Comparison of ENCODE assay signal across 1 cellular context in genomic region chr20:40689100-40689942, GRCh38.
TF ChIP-seq lines count a peak whose summit lies in the region.

MAFB (minus strand) TSS chr20:40689236; CDS start chr20:40688850, 386 bp downstream.

TF ChIP-seq in HepG2, 621 proteins besides CTCF, POLR2A, EP300 and RAD21 (continued from another document and continues in another):
- TF ChIP-seq ZBTB33 (CRISPR knock-in tag; IDR thresholded peaks at IDR 0.05) (no peak), JUND (CRISPR knock-in tag; IDR thresholded peaks at IDR 0.05) (0 out of 2 replicates have a peak, but pooled peaks have one; percentile 3), HBP1 (CRISPR knock-in tag; IDR thresholded peaks at IDR 0.05; ENCODE audit: low read depth) (no peak), ZNF597 (CRISPR knock-in tag; IDR thresholded peaks at IDR 0.05) (0 out of 2 replicates have a peak, but pooled peaks have one; percentile 48), ZBTB25 (CRISPR knock-in tag; IDR thresholded peaks at IDR 0.05) (no peak), ATF3 (CRISPR knock-in tag; IDR thresholded peaks at IDR 0.05) (no peak), ZKSCAN5 (CRISPR knock-in tag; IDR thresholded peaks at IDR 0.05) (no peak), HMGA1 (CRISPR knock-in tag; conservative IDR thresholded peaks at IDR 0.05) (no peak), NR2F1 (CRISPR knock-in tag; IDR thresholded peaks at IDR 0.05) (no peak), HNF1B (CRISPR knock-in tag; IDR thresholded peaks at IDR 0.05) (no peak), KLF11 (CRISPR knock-in tag; IDR thresholded peaks at IDR 0.05) (no peak), ATF6 (CRISPR knock-in tag; conservative IDR thresholded peaks at IDR 0.05) (no peak), FUBP1 (CRISPR knock-in tag; IDR thresholded peaks at IDR 0.05; ENCODE audit: borderline replicate concordance) (no peak), DDIT3 (CRISPR knock-in tag; IDR thresholded peaks at IDR 0.05) (no peak), GABPA (IDR thresholded peaks at IDR 0.05; ENCODE audit: low read depth, low read length) (no peak), GABPA (CRISPR knock-in tag; IDR thresholded peaks at IDR 0.05; ENCODE audit: low read depth) (no peak), TIGD3 (CRISPR knock-in tag; IDR thresholded peaks at IDR 0.05; ENCODE audit: borderline replicate concordance) (no peak), CHD2 (IDR thresholded peaks at IDR 0.05; ENCODE audit: low read depth, low read length) (no peak), ZBTB43 (CRISPR knock-in tag; conservative IDR thresholded peaks at IDR 0.05) (no peak), RFXANK (CRISPR knock-in tag; IDR thresholded peaks at IDR 0.05) (no peak), ZNF235 (CRISPR knock-in tag; IDR thresholded peaks at IDR 0.05; ENCODE audit: borderline replicate concordance) (peak; percentile 94; the same call in 1 of the 2 replicates), TP53 (CRISPR knock-in tag; conservative IDR thresholded peaks at IDR 0.05) (no peak), ZSCAN5A (CRISPR knock-in tag; IDR thresholded peaks at IDR 0.05; ENCODE audit: borderline replicate concordance) (no peak), ZNF614 (CRISPR knock-in tag; IDR thresholded peaks at IDR 0.05; ENCODE audit: borderline replicate concordance) (no peak), ZNF510 (CRISPR knock-in tag; IDR thresholded peaks at IDR 0.05; ENCODE audit: low read depth) (no peak), MYC (CRISPR knock-in tag; IDR thresholded peaks at IDR 0.05; ENCODE audit: borderline replicate concordance) (0 out of 2 replicates have a peak, but pooled peaks have one; percentile 8), NCOA1 (CRISPR knock-in tag; IDR thresholded peaks at IDR 0.05) (no peak), MAZ (IDR thresholded peaks at IDR 0.05; ENCODE audit: borderline replicate concordance, low read depth, low read length) (peak; percentile 63; the same call in 1 of the 2 replicates), MAZ (CRISPR knock-in tag; IDR thresholded peaks at IDR 0.05; ENCODE audit: low read depth) (no peak), ELK4 (CRISPR knock-in tag; IDR thresholded peaks at IDR 0.05; ENCODE audit: borderline replicate concordance) (no peak), SNAI1 (CRISPR knock-in tag; IDR thresholded peaks at IDR 0.05; ENCODE audit: borderline replicate concordance) (0 out of 2 replicates have a peak, but pooled peaks have one; percentile 41), ZNF570 (CRISPR knock-in tag; IDR thresholded peaks at IDR 0.05; ENCODE audit: borderline replicate concordance) (0 out of 2 replicates have a peak, but pooled peaks have one; percentile 23), TBP (CRISPR knock-in tag; IDR thresholded peaks at IDR 0.05) (no peak), PPARG (CRISPR knock-in tag; conservative IDR thresholded peaks at IDR 0.05) (no peak), ZC3H4 (CRISPR knock-in tag; IDR thresholded peaks at IDR 0.05; ENCODE audit: borderline replicate concordance) (no peak), ZNF382 (CRISPR knock-in tag; IDR thresholded peaks at IDR 0.05; ENCODE audit: borderline replicate concordance) (no peak), HES4 (CRISPR knock-in tag; IDR thresholded peaks at IDR 0.05; ENCODE audit: borderline replicate concordance) (peak; percentile 17; the same call in 1 of the 2 replicates), SNAPC2 (CRISPR knock-in tag; IDR thresholded peaks at IDR 0.05) (no peak), ZBTB21 (CRISPR knock-in tag; IDR thresholded peaks at IDR 0.05) (no peak), ATRX (CRISPR knock-in tag; IDR thresholded peaks at IDR 0.05; ENCODE audit: borderline replicate concordance) (no peak), ZNF275 (CRISPR knock-in tag; IDR thresholded peaks at IDR 0.05; ENCODE audit: borderline replicate concordance) (no peak), RARG (CRISPR knock-in tag; IDR thresholded peaks at IDR 0.05; ENCODE audit: low read depth) (no peak)
